In the genomic region with DNA sequence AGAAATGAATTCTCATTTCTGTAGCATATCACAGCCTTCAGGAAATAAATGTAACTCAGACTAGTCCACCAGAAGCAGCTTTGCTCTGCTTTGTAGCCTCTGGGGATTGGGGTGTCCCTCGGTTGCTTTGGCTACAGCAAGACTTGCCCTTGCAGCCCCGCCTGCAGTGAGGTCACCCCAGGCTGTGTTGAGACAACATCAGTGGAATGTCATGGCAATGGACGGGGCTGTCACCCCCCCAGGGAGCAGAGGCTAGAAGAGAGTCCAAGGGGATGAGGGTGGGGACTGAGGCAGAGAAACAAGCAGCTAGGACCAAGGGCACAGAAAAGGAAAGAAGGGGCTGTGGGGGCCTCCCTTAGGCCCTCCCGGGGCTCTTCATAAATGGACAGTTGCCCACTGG, we compare ENCODE assay signal across 11 cellular contexts. TPM values are rescaled to one million over a fixed set of nuclear protein-coding genes. Genes with fewer than 3 reads are reported as not detected.
DNase-seq lines count a peak whose midpoint lies in the region; ATAC-seq and TF ChIP-seq lines count a peak whose summit lies in the region.
"Had no signal": no experiment of that assay in that cellular context is flagged by ENCODE, and none has a peak within 500 bp of the region (broad histone marks: within the 10 kb centered on the region; RNA-seq: fewer than 3 reads in every experiment).

No MANE protein-coding gene starts in this region.

- no peak for TF ChIP-seq CTCF in natural killer cell (IDR thresholded peaks at IDR 0.05)
- TF ChIP-seq CTCF in nephron (IDR thresholded peaks at IDR 0.05; ENCODE audit: unreplicated experiment in 3 of 3): no peak

- peaks cover 0 to 4% of the 10 kb centered on the region in 2 donors for H3K4me1 Mint-ChIP-seq in natural killer cell treated with Interleukin-12 subunit alpha and Interleukin-12 subunit beta and Interleukin-15 and Interleukin-18, amount 100 ng/mL, for 72 hours (ENCODE audit: low read depth in 2 of 2)
- H3K4me1 Mint-ChIP-seq in natural killer cell (peaks cover 0 to 18% of the 10 kb centered on the region in 2 donors), nephron (peaks cover 46% of the 10 kb centered on the region)

- DNase-seq in natural killer cell treated with Interleukin-12 subunit alpha and Interleukin-12 subunit beta and Interleukin-15 and Interleukin-18, amount 100 ng/mL, for 72 hours (ENCODE audit: low spot score): peak; percentile 29
- DNase-seq in natural killer cell: no peak
- DNase-seq in fibroblast of the conjunctiva (ENCODE audit: low read depth): peak; percentile 81
- no peak for DNase-seq in cerebellar cortex (ENCODE audit: low spot score)
- no peak for DNase-seq in NAMALWA (ENCODE audit: low spot score)
- DNase-seq: NCI-H524 treated with DMSO at 0.1 percent for 48 hours had no signal

- peak overlapping the region in 1 of 2 donors; percentile 10 for H3K27ac Mint-ChIP-seq in natural killer cell treated with Interleukin-12 subunit alpha and Interleukin-12 subunit beta and Interleukin-15 and Interleukin-18, amount 100 ng/mL, for 72 hours
- H3K27ac Mint-ChIP-seq in natural killer cell (no peak overlapping the region), nephron (peak overlapping the region in 2 of 3 experiments; percentile 63 to 88)
- H3K27ac Mint-ChIP-seq: activated T-helper 2 cell treated with anti-CD3 and anti-CD28 coated beads, Interferon-gamma antibody, Interleukin-2, Interleukin-4, amounts not matched to agents 10 μg/mL and 5 μg/mL and 100 μg/mL, durations not matched to agents 14 hours and 24 hours and 36 hours had no signal

- H3K36me3 Mint-ChIP-seq in natural killer cell treated with Interleukin-12 subunit alpha and Interleukin-12 subunit beta and Interleukin-15 and Interleukin-18, amount 100 ng/mL, for 72 hours: no peaks in the 10 kb centered on the region
- H3K36me3 Mint-ChIP-seq in natural killer cell (no peaks in the 10 kb centered on the region), nephron (ENCODE audit: low read depth) (no peaks in the 10 kb centered on the region)

- no peak for ATAC-seq in natural killer cell treated with Interleukin-12 subunit alpha and Interleukin-12 subunit beta and Interleukin-15 and Interleukin-18, amount 100 ng/mL, for 72 hours
- ATAC-seq in natural killer cell: no peak
- ATAC-seq in GM18502 (IDR thresholded peaks at IDR 0.05; ENCODE audit: poor library complexity, unreplicated experiment): no peak
- ATAC-seq in GM21619 (IDR thresholded peaks at IDR 0.05; ENCODE audit: unreplicated experiment): no peak

- no peak overlapping the region for H3K4me3 Mint-ChIP-seq in natural killer cell treated with Interleukin-12 subunit alpha and Interleukin-12 subunit beta and Interleukin-15 and Interleukin-18, amount 100 ng/mL, for 72 hours
- H3K4me3 Mint-ChIP-seq in natural killer cell (no peak overlapping the region), nephron (peak overlapping the region; percentile 27 to 50 (median 45))

- intact Hi-C loops in natural killer cell (cut with micrococcal nuclease): no loop called here

- peaks cover 4 to 12% of the 10 kb centered on the region in 2 donors for H3K27me3 Mint-ChIP-seq in natural killer cell treated with Interleukin-12 subunit alpha and Interleukin-12 subunit beta and Interleukin-15 and Interleukin-18, amount 100 ng/mL, for 72 hours
- H3K27me3 Mint-ChIP-seq in natural killer cell (ENCODE audit: low read depth in 2 of 2) (peaks cover 0 to 8% of the 10 kb centered on the region in 2 donors), nephron (ENCODE audit: low read depth) (peaks cover 21% of the 10 kb centered on the region)

- no peaks in the 10 kb centered on the region for H3K9me3 Mint-ChIP-seq in natural killer cell treated with Interleukin-12 subunit alpha and Interleukin-12 subunit beta and Interleukin-15 and Interleukin-18, amount 100 ng/mL, for 72 hours
- H3K9me3 Mint-ChIP-seq in natural killer cell (no peaks in the 10 kb centered on the region), nephron (no peaks in the 10 kb centered on the region)
- H3K9me3 Mint-ChIP-seq: activated T-helper 2 cell treated with anti-CD3 and anti-CD28 coated beads, Interferon-gamma antibody, Interleukin-2, Interleukin-4, amounts not matched to agents 10 μg/mL and 5 μg/mL and 100 μg/mL, durations not matched to agents 14 hours and 24 hours and 36 hours had no signal

RNA-seq across cellular contexts. Expression of a gene that starts 0.9 kb away (rescaled TPM):
- not detected for total RNA-seq in natural killer cell treated with Interleukin-12 subunit alpha and Interleukin-12 subunit beta and Interleukin-15 and Interleukin-18, amount 100 ng/mL, for 72 hours
- total RNA-seq in natural killer cell: 1 to 10 TPM in 2 of 3 donors, under 1 TPM in 1; 0.87 to 1.5 (median 1.1) TPM
- total RNA-seq: activated T-helper 2 cell treated with anti-CD3 and anti-CD28 coated beads, Interferon-gamma antibody, Interleukin-2, Interleukin-4, amounts not matched to agents 10 μg/mL and 5 μg/mL and 100 μg/mL, durations not matched to agents 14 hours and 24 hours and 36 hours; epithelial cell of proximal tubule had no signal

RNA-seq across cellular contexts. Expression of a gene that starts 50.9 kb away (rescaled TPM):
- total RNA-seq in natural killer cell treated with Interleukin-12 subunit alpha and Interleukin-12 subunit beta and Interleukin-15 and Interleukin-18, amount 100 ng/mL, for 72 hours: 10 to 100 TPM; 50.7 to 75.7 TPM
- total RNA-seq in natural killer cell: 10 to 100 TPM; 32.8 to 46.6 (median 36.0) TPM

RNA-seq across cellular contexts. Expression of a gene that starts 51.0 kb away (rescaled TPM):
- 100 to 1,000 TPM in 1 of 2 donors, 10 to 100 TPM in 1; 63.8 to 122 TPM for total RNA-seq in natural killer cell treated with Interleukin-12 subunit alpha and Interleukin-12 subunit beta and Interleukin-15 and Interleukin-18, amount 100 ng/mL, for 72 hours
- 10 to 100 TPM; 62.3 to 100.0 (median 78.6) TPM for total RNA-seq in natural killer cell

Comparison
In these comparisons a context has a peak if more than half of its experiments do, and no peak if none do; other contexts are left out.
1. DNase-seq: peak in natural killer cell treated with Interleukin-12 subunit alpha and Interleukin-12 subunit beta and Interleukin-15 and Interleukin-18, amount 100 ng/mL, for 72 hours (single experiment) and fibroblast of the conjunctiva (single experiment); none in natural killer cell (single experiment), cerebellar cortex (single experiment) and NAMALWA (single experiment).
2. H3K27ac Mint-ChIP-seq: peak in nephron (2 of 3); none in natural killer cell (0 of 2).
3. H3K4me3 Mint-ChIP-seq: peak in nephron (3 of 3); none in natural killer cell treated with Interleukin-12 subunit alpha and Interleukin-12 subunit beta and Interleukin-15 and Interleukin-18, amount 100 ng/mL, for 72 hours (single experiment) and natural killer cell (single experiment).